In genomic region chr7:32494946-32495297, GRCh38 we compare ENCODE assay signal across 1 cellular context.
TF ChIP-seq lines count a peak whose summit lies in the region.

No MANE protein-coding gene starts in this region.

TF ChIP-seq in K562, 482 proteins besides CTCF, POLR2A, EP300 and RAD21 (continued from another document):
- peak; percentile 83 for TF ChIP-seq NKRF (IDR thresholded peaks at IDR 0.05; ENCODE audit: borderline replicate concordance)
- no peak for TF ChIP-seq POLR2AphosphoS2 (IDR thresholded peaks at IDR 0.05; ENCODE audit: low read length)
- TF ChIP-seq ILK (tag; IDR thresholded peaks at IDR 0.05; ENCODE audit: borderline replicate concordance, low read depth): no peak
- peak; percentile 44; the same call in 1 of the 2 replicates for TF ChIP-seq TOE1 (IDR thresholded peaks at IDR 0.05; ENCODE audit: borderline replicate concordance)
- no peak for TF ChIP-seq TOE1 (CRISPR knock-in tag; IDR thresholded peaks at IDR 0.05; ENCODE audit: borderline replicate concordance, low read depth)
- TF ChIP-seq IRF2 (CRISPR knock-in tag; IDR thresholded peaks at IDR 0.05): no peak
- no peak for TF ChIP-seq ATF1 (CRISPR knock-in tag; IDR thresholded peaks at IDR 0.05)
- 0 out of 2 replicates have a peak, but pooled peaks have one; percentile 1 for TF ChIP-seq ATF1 (tag; IDR thresholded peaks at IDR 0.05)
- TF ChIP-seq ARID3B (CRISPR knock-in tag; IDR thresholded peaks at IDR 0.05; ENCODE audit: borderline replicate concordance): no peak
- peak in 1 of 2 experiments; percentile 38; a peak in 2 of 4 replicates for TF ChIP-seq HDAC1 (IDR thresholded peaks at IDR 0.05)
- no peak for TF ChIP-seq ZNF609 (CRISPR knock-in tag; IDR thresholded peaks at IDR 0.05; ENCODE audit: borderline replicate concordance)
- no peak for TF ChIP-seq TCF7L2 (IDR thresholded peaks at IDR 0.05; ENCODE audit: low read depth, low read length)
- peak; percentile 69; the same call in 1 of the 2 replicates for TF ChIP-seq POLR2H (tag; IDR thresholded peaks at IDR 0.05; ENCODE audit: low read depth)
- peak; percentile 83 to 85 for TF ChIP-seq MLLT1 (IDR thresholded peaks at IDR 0.05)
- no peak for TF ChIP-seq NR3C1 (CRISPR knock-in tag; IDR thresholded peaks at IDR 0.05)
- TF ChIP-seq CSDE1 (IDR thresholded peaks at IDR 0.05): 0 out of 4 replicates have a peak, but pooled peaks of 1 of the 2 experiments have one; percentile 47
- TF ChIP-seq MIER1 (IDR thresholded peaks at IDR 0.05; ENCODE audit: low read depth): peak; percentile 55; the same call in 1 of the 2 replicates
